In the genomic region with DNA sequence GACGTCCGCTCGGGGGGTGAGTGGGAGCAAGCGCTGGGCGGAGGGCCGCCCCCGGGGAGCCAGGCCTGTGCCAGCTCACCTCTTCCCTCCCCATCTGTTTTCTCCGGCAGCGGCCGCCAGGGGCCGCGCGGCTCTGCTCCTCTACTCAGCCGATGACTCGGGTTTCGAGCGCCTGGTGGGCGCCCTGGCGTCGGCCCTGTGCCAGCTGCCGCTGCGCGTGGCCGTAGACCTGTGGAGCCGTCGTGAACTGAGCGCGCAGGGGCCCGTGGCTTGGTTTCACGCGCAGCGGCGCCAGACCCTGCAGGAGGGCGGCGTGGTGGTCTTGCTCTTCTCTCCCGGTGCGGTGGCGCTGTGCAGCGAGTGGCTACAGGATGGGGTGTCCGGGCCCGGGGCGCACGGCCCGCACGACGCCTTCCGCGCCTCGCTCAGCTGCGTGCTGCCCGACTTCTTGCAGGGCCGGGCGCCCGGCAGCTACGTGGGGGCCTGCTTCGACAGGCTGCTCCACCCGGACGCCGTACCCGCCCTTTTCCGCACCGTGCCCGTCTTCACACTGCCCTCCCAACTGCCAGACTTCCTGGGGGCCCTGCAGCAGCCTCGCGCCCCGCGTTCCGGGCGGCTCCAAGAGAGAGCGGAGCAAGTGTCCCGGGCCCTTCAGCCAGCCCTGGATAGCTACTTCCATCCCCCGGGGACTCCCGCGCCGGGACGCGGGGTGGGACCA, we compare ENCODE assay signal across 8 cellular contexts. TPM values are rescaled to one million over a fixed set of nuclear protein-coding genes. Genes with fewer than 3 reads are reported as not detected.
DNase-seq lines count a peak whose midpoint lies in the region; ATAC-seq and TF ChIP-seq lines count a peak whose summit lies in the region.

No MANE protein-coding gene starts in this region.

- peak overlapping the region; percentile 73 for H3K4me3 ChIP-seq in AG09309 (ENCODE audit: control insufficient read depth, low read depth, low read length)
- peak overlapping the region; percentile 84 for H3K4me3 ChIP-seq in colonic mucosa
- peak overlapping the region; percentile 68 to 70 (median 69) for H3K4me3 ChIP-seq in liver (ENCODE audit: low read depth in 1 of 3, low read length in 3 of 3)

- peak; percentile 72 to 74 for TF ChIP-seq RAD21 in liver (IDR thresholded peaks at IDR 0.05)

- H3K27me3 ChIP-seq in colonic mucosa: no peaks in the 10 kb centered on the region
- no peaks in the 10 kb centered on the region for H3K27me3 ChIP-seq in liver (ENCODE audit: control insufficient read depth in 4 of 4, insufficient read depth in 4 of 4, low read length in 3 of 4)

- no peak for DNase-seq in AG09309 (ENCODE audit: low read depth)
- peak; percentile 43 for DNase-seq in NCI-H2227 treated with DMSO at 0.1 percent for 48 hours (lab: John Stamatoyannopoulos, UW)
- peak; percentile 82 for DNase-seq in activated CD4-positive, alpha-beta T cell treated with anti-CD3 and anti-CD28 coated beads for 24 hours (ENCODE audit: low read depth in 2 of 2)
- peak; percentile 87 for DNase-seq in colonic mucosa
- DNase-seq in stimulated activated CD4-positive, alpha-beta T cell treated with anti-CD3 and anti-CD28 coated beads, Interleukin-4, amount 100 ng/mL, for 1 hour: peak; percentile 92

- no peaks in the 10 kb centered on the region for H3K4me1 ChIP-seq in colonic mucosa
- peaks cover 4 to 29% (median 22%) of the 10 kb centered on the region in 4 donors for H3K4me1 ChIP-seq in liver (ENCODE audit: control insufficient read depth in 4 of 4, insufficient read depth in 4 of 4, low read length in 3 of 4)

- peak; percentile 57 for ATAC-seq in GM18861 (IDR thresholded peaks at IDR 0.05; ENCODE audit: unreplicated experiment)
- peak; percentile 65 for ATAC-seq in HG03064 (IDR thresholded peaks at IDR 0.05; ENCODE audit: low read depth, unreplicated experiment)

- no peaks in the 10 kb centered on the region for H3K9me3 ChIP-seq in colonic mucosa
- no peaks in the 10 kb centered on the region for H3K9me3 ChIP-seq in liver (ENCODE audit: control insufficient read depth in 4 of 4, low read length in 3 of 4)

- H3K27ac ChIP-seq in colonic mucosa: peak overlapping the region; percentile 95
- peak overlapping the region; percentile 87 to 93 for H3K27ac ChIP-seq in liver (ENCODE audit: low read depth in 1 of 2, low read length in 2 of 2)

- peak overlapping the region; percentile 74 to 92 for H3K9ac ChIP-seq in colonic mucosa (ENCODE audit: low read depth in 2 of 2, low read length in 2 of 2)
- peak overlapping the region in 1 of 2 donors; percentile 5 for H3K9ac ChIP-seq in liver (ENCODE audit: low read depth in 1 of 2, low read length in 2 of 2)

- WGBS in liver: under 1% methylated on average over 77 of the region's 77 CpGs

- TF ChIP-seq CTCF in AG09309 (IDR thresholded peaks at IDR 0.05; ENCODE audit: control insufficient read depth, insufficient read depth, low read depth, low read length, missing control alignments): peak; percentile 79
- TF ChIP-seq CTCF in colonic mucosa (IDR thresholded peaks at IDR 0.05): peak; percentile 64
- TF ChIP-seq CTCF in liver (IDR thresholded peaks at IDR 0.05; ENCODE audit: low read depth, low read length, missing input control): peak; percentile 61

- intact Hi-C loops in colonic mucosa (cut with DNase I): no loop called here

- H3K36me3 ChIP-seq in colonic mucosa: no peaks in the 10 kb centered on the region
- H3K36me3 ChIP-seq in liver (ENCODE audit: control insufficient read depth in 4 of 4, insufficient read depth in 3 of 4, low read depth in 1 of 4, low read length in 3 of 4): peaks cover 7 to 40% (median 13%) of the 10 kb centered on the region in 4 donors

TF ChIP-seq in liver, 16 proteins besides CTCF, POLR2A, EP300 and RAD21:
- TF ChIP-seq, protein P1, sequence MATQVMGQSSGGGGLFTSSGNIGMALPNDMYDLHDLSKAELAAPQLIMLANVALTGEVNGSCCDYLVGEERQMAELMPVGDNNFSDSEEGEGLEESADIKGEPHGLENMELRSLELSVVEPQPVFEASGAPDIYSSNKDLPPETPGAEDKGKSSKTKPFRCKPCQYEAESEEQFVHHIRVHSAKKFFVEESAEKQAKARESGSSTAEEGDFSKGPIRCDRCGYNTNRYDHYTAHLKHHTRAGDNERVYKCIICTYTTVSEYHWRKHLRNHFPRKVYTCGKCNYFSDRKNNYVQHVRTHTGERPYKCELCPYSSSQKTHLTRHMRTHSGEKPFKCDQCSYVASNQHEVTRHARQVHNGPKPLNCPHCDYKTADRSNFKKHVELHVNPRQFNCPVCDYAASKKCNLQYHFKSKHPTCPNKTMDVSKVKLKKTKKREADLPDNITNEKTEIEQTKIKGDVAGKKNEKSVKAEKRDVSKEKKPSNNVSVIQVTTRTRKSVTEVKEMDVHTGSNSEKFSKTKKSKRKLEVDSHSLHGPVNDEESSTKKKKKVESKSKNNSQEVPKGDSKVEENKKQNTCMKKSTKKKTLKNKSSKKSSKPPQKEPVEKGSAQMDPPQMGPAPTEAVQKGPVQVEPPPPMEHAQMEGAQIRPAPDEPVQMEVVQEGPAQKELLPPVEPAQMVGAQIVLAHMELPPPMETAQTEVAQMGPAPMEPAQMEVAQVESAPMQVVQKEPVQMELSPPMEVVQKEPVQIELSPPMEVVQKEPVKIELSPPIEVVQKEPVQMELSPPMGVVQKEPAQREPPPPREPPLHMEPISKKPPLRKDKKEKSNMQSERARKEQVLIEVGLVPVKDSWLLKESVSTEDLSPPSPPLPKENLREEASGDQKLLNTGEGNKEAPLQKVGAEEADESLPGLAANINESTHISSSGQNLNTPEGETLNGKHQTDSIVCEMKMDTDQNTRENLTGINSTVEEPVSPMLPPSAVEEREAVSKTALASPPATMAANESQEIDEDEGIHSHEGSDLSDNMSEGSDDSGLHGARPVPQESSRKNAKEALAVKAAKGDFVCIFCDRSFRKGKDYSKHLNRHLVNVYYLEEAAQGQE (IDR thresholded peaks at IDR 0.05): no peak

RNA-seq across cellular contexts. Expression of gene CRELD1, which starts 0.6 kb away (rescaled TPM):
- total RNA-seq in colonic mucosa: 10 to 100 TPM; 23.3 to 40.4 TPM
- 10 to 100 TPM; 12.6 to 29.5 TPM for total RNA-seq in liver
- 10 to 100 TPM; 20.5 to 31.1 TPM for polyA plus RNA-seq in liver

RNA-seq across cellular contexts. Expression of gene IL17RC, which starts 16.1 kb away (rescaled TPM):
- total RNA-seq in colonic mucosa: 10 to 100 TPM; 21.2 to 26.8 TPM
- total RNA-seq in liver: 10 to 100 TPM; 15.4 to 62.8 TPM
- polyA plus RNA-seq in liver: 10 to 100 TPM; 25.7 to 25.8 TPM

RNA-seq across cellular contexts. Expression of gene PRRT3, which starts 19.2 kb away (rescaled TPM):
- 1 to 10 TPM in 1 of 2 donors, under 1 TPM in 1; 0.96 to 1.1 TPM for total RNA-seq in colonic mucosa
- under 1 TPM; 0.25 to 0.79 TPM for total RNA-seq in liver
- polyA plus RNA-seq in liver: under 1 TPM; 0.14 to 0.22 TPM

RNA-seq across cellular contexts. Expression of gene IL17RE, which starts 30.4 kb away (rescaled TPM):
- total RNA-seq in colonic mucosa: 10 to 100 TPM; 66.4 to 71.4 TPM
- 1 to 10 TPM; 1.1 to 2.1 TPM for total RNA-seq in liver
- polyA plus RNA-seq in liver: under 1 TPM; 0.42 to 0.71 TPM

RNA-seq across cellular contexts. Expression of gene JAGN1, which starts 42.6 kb away (rescaled TPM):
- total RNA-seq in colonic mucosa (10 to 100 TPM; 43.7 to 51.2 TPM), liver (10 to 100 TPM; 18.0 to 29.3 TPM)
- polyA plus RNA-seq in liver: 10 to 100 TPM; 32.0 to 46.8 TPM
